ENCODE assay signal across 8 cellular contexts in the genomic region with DNA sequence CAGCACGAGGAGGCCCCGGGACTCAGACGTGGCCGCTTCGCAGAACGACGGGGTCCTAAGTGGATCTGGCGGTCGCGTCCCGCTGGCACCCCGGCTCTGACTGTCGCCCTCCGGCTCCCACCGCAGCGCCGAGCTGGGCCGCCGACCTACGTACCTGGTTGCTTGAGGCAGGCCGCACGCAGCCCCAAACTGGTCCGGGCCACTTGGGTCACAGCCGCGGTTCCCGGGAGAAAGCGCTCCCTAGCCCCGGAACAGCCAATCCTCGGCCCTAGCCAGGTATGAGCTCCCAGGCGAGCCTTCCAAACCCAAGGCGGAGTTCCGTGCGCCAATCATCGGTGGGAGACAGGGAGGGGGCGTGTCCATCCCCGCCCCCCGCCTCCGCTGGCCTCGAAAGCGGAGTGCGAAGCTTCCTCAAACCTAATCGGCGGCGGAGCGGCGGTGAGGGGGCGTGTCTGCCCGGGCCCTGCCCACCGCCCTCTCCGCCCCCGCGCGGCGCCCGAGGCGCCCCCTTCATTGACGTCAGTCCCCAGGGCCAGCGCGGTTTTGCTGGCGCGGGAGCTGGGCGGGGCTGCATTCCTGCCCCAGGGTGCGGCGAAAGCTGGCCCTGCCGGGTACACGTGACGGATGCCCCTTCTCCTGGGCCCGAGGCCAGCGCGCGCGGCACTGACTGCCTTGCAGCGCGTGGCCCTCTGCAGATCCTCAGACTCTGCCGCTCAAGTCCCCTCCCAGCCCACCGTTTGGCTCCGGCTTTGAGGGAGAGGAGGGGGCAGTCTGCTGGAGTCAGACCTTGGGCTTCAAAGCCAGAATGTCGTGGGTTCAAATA. TPM values are rescaled to one million over a fixed set of nuclear protein-coding genes. Genes with fewer than 3 reads are reported as not detected.
A peak's percentile ranks its signal among the peaks of the same experiment; 100 is the strongest.
DNase-seq lines count a peak whose midpoint lies in the region; ATAC-seq, FAIRE-seq and TF ChIP-seq lines count a peak whose summit lies in the region.

A gene with protein sequence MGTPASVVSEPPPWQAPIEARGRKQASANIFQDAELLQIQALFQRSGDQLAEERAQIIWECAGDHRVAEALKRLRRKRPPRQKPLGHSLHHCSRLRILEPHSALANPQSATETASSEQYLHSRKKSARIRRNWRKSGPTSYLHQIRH (minus strand): TSS at position 280 of the 823 bp plus-strand sequence. CDS start 7,336 bp downstream, outside the sequence.

- H3K36me3 ChIP-seq in Caco-2 (ENCODE audit: control insufficient read depth, insufficient read depth, low read length) (no peaks in the 10 kb centered on the region), H1 (ENCODE audit: control insufficient read depth in 2 of 4, insufficient read depth in 4 of 4, low read length in 3 of 4) (0 out of 8 replicates have a peak, but pooled peaks cover 0 to 2% (median 0%) of the 10 kb centered on the region in 4 experiments), mesendoderm (ENCODE audit: control insufficient read depth, insufficient read depth, low read length) (no peaks in the 10 kb centered on the region)

- peak; percentile 91 for ATAC-seq in GM21381 (IDR thresholded peaks at IDR 0.05; ENCODE audit: unreplicated experiment)
- ATAC-seq in activated CD8-positive, alpha-beta memory T cell treated with anti-CD3 and anti-CD28 coated beads, Interleukin-2, amount 10 ng/mL, durations not matched to agents 7 days and 5 days, result peak; percentile 92

- H3K18ac ChIP-seq in H1 (ENCODE audit: extremely low read depth, low read length) (peak within 1 kb of the TSS; percentile 95), mesendoderm (ENCODE audit: low read length) (no peak within 1 kb of the TSS)

- H3K79me1 ChIP-seq in H1 (ENCODE audit: low read depth, low read length), result no peaks in the 10 kb centered on the region
- no peaks in the 10 kb centered on the region for H3K79me1 ChIP-seq in mesendoderm (ENCODE audit: low read length)

- peak within 1 kb of the TSS; percentile 80 to 95 (median 87) for H3K9ac ChIP-seq in H1 (replicated peaks in 1 of 4; ENCODE audit: extremely low read depth in 1 of 4, low read depth in 3 of 4, low read length in 3 of 4)
- peak within 1 kb of the TSS; percentile 86 for H3K9ac ChIP-seq in mesendoderm (ENCODE audit: low read length)

- H3K9me3 ChIP-seq in Caco-2 (no peaks in the 10 kb centered on the region), H1 (ENCODE audit: insufficient read depth in 2 of 2, low read depth in 1 of 2, low read length in 1 of 2) (no peaks in the 10 kb centered on the region)

- no TSS peak for BruUV-seq in Caco-2 (replicated peaks; lab: Mats Ljungman, UMichigan)

- TF ChIP-seq RAD21 in H1 (IDR thresholded peaks at IDR 0.05 in 1 of 2, conservative IDR thresholded peaks at IDR 0.05 in 1 of 2; ENCODE audit: low read depth in 2 of 2, low read length in 2 of 2), result no peak

- H2BK5ac ChIP-seq in H1 (ENCODE audit: low read depth, low read length), result peak within 1 kb of the TSS; percentile 78
- no peak within 1 kb of the TSS for H2BK5ac ChIP-seq in mesendoderm (ENCODE audit: low read length)

- POLR2A ChIA-PET in Caco-2 (lab: Charles Lee) (interaction anchor here (0.5 to 2.0 kb wide), 21 partner anchors 9 to 454 kb away, joined by 3 to 36 read pairs (median 5); a partner anchor contains a TSS), H1 (lab: Charles Lee; ENCODE audit: partially characterized antibody) (interaction anchor here (0.7 to 5.3 kb wide), 19 partner anchors 10 to 253 kb away, joined by 3 to 42 read pairs (median 8); a partner anchor contains a TSS)

- H2AK5ac ChIP-seq in H1 (ENCODE audit: low read depth, low read length) (peak within 1 kb of the TSS; percentile 94), mesendoderm (ENCODE audit: low read length) (peak within 1 kb of the TSS; percentile 85)

- no peak within 1 kb of the TSS; the same call in none of the 2 replicates for H2BK20ac ChIP-seq in H1 (ENCODE audit: low read length)

- H3K27ac ChIP-seq in H1 (ENCODE audit: low read depth, low read length) (peak within 1 kb of the TSS; percentile 62), mesendoderm (ENCODE audit: low read depth, low read length) (no peak within 1 kb of the TSS)

- H3K4me1 ChIP-seq in Caco-2 (peaks cover 41% of the 10 kb centered on the region), H1 (replicated peaks in 1 of 4; ENCODE audit: control insufficient read depth in 3 of 4, insufficient read depth in 4 of 4, low read length in 3 of 4) (peaks cover 0 to 16% (median 5%) of the 10 kb centered on the region in 4 experiments; a peak in 4 of 7 replicates), mesendoderm (ENCODE audit: control insufficient read depth, low read depth, low read length) (peaks cover 3% of the 10 kb centered on the region)

- H3K23ac ChIP-seq in H1 (ENCODE audit: insufficient read length), result no peak within 1 kb of the TSS
- H3K23ac ChIP-seq in mesendoderm (ENCODE audit: low read length), result no peak within 1 kb of the TSS

- H3K27me3 ChIP-seq in Caco-2 (replicated peaks; ENCODE audit: control insufficient read depth, insufficient read depth, low read length) (no peaks in the 10 kb centered on the region), H1 (replicated peaks in 1 of 4; ENCODE audit: control insufficient read depth in 3 of 4, extremely low read depth in 1 of 4, insufficient read depth in 3 of 4, low read length in 3 of 4) (peaks cover 0 to 7% (median 0%) of the 10 kb centered on the region in 4 experiments; a peak in 2 of 7 replicates), mesendoderm (ENCODE audit: insufficient read depth, low read length, poor library complexity) (no peaks in the 10 kb centered on the region)

- 2% methylated on average over 72 of the region's 78 CpGs; no CpG with 5 or more reads in 1 of the 2 experiments for WGBS in H1 (ENCODE audit: extremely low coverage in 1 of 2, insufficient coverage in 1 of 2, insufficient read length in 1 of 2, insufficient replicate concordance in 2 of 2, low coverage in 1 of 2, low lambda C conversion rate in 2 of 2, missing lambda C conversion rate in 1 of 2), 2 experiments
- WGBS in mesendoderm (ENCODE audit: extremely low coverage, insufficient coverage, low lambda C conversion rate), result no CpG with 5 or more reads among the region's 78 CpGs

- no peaks in the 10 kb centered on the region for H3K27me3 Mint-ChIP-seq in Caco-2 (ENCODE audit: insufficient read depth, unreplicated experiment)
- no peaks in the 10 kb centered on the region for H3K27me3 Mint-ChIP-seq in activated CD8-positive, alpha-beta memory T cell treated with anti-CD3 and anti-CD28 coated beads, Interleukin-2, amount 10 ng/mL, durations not matched to agents 7 days and 5 days

- CTCF ChIA-PET in Caco-2 (lab: Charles Lee), result interaction anchor here (0.7 to 2.4 kb wide), 12 partner anchors 9 to 221 kb away, joined by 3 to 20 read pairs (median 6); a partner anchor contains a TSS
- CTCF ChIA-PET in activated CD8-positive, alpha-beta memory T cell treated with anti-CD3 and anti-CD28 coated beads, Interleukin-2, amount 10 ng/mL, durations not matched to agents 7 days and 5 days (lab: Charles Lee), result interaction anchor here (0.9 to 6.4 kb wide), 14 partner anchors 10 to 182 kb away, joined by 3 to 51 read pairs (median 7); a partner anchor contains a TSS
- CTCF ChIA-PET in H1 (lab: Charles Lee; ENCODE audit: partially characterized antibody), result interaction anchor here (0.7 to 6.5 kb wide), 14 partner anchors 8 to 211 kb away, joined by 3 to 50 read pairs (median 6); a partner anchor contains a TSS

- peak; percentile 62 to 89 for TF ChIP-seq POLR2A in H1 (IDR thresholded peaks at IDR 0.05; ENCODE audit: control extremely low read depth in 1 of 2, low read depth in 2 of 2, low read length in 2 of 2)

- no peak within 1 kb of the TSS for H3K14ac ChIP-seq in H1 (ENCODE audit: insufficient read length)

- H2BK120ac ChIP-seq in H1 (replicated peaks; ENCODE audit: low read depth, low read length) (no peak within 1 kb of the TSS), mesendoderm (ENCODE audit: low read depth, low read length) (no peak within 1 kb of the TSS)

- peak within 1 kb of the TSS; percentile 41 for H3K4ac ChIP-seq in H1 (replicated peaks; ENCODE audit: insufficient read length, low read depth, low read length)
- H3K4ac ChIP-seq in mesendoderm (ENCODE audit: low read depth, low read length), result no peak within 1 kb of the TSS

- H3K4me1 Mint-ChIP-seq in Caco-2 (ENCODE audit: low read depth, unreplicated experiment), result peaks cover 18% of the 10 kb centered on the region
- peaks cover 16% of the 10 kb centered on the region for H3K4me1 Mint-ChIP-seq in activated CD8-positive, alpha-beta memory T cell treated with anti-CD3 and anti-CD28 coated beads, Interleukin-2, amount 10 ng/mL, durations not matched to agents 7 days and 5 days

- H3K4me3 ChIP-seq in Caco-2 (ENCODE audit: low read depth, low read length), result peak within 1 kb of the TSS; percentile 89
- peak within 1 kb of the TSS; percentile 60 to 74 (median 72) for H3K4me3 ChIP-seq in H1 (ENCODE audit: extremely low read depth in 1 of 4, insufficient read depth in 2 of 4, low read depth in 3 of 4, low read length in 4 of 4)
- peak within 1 kb of the TSS; percentile 67 for H3K4me3 ChIP-seq in mesendoderm (ENCODE audit: low read length)

- peak in 1 of 2 experiments; percentile 5; a peak in 1 of 3 replicates for TF ChIP-seq EP300 in H1 (IDR thresholded peaks at IDR 0.05; ENCODE audit: borderline replicate concordance in 1 of 2, low read depth in 2 of 2, low read length in 2 of 2)

- no peak for TF ChIP-seq CTCF in Caco-2 (IDR thresholded peaks at IDR 0.05; ENCODE audit: insufficient read depth in 1 of 2, low read depth in 1 of 2, low read length in 1 of 2, severe bottlenecking in 1 of 2, unreplicated experiment in 1 of 2)
- TF ChIP-seq CTCF in H1 (IDR thresholded peaks at IDR 0.05; ENCODE audit: control extremely low read depth in 1 of 3, insufficient read depth in 1 of 3, low read depth in 1 of 3, low read length in 3 of 3), result no peak

- peak; percentile 98 to 100 for DNase-seq in Caco-2
- peak; percentile 97 for DNase-seq in HTR-8/SVneo (ENCODE audit: insufficient read length, low spot score)
- peak; percentile 97 for DNase-seq in NOMO-1 treated with DMSO at 0.1 percent for 48 hours (lab: John Stamatoyannopoulos, UW; ENCODE audit: unreplicated experiment)
- DNase-seq in activated CD8-positive, alpha-beta memory T cell treated with anti-CD3 and anti-CD28 coated beads, Interleukin-2, amount 10 ng/mL, durations not matched to agents 7 days and 5 days, result peak; percentile 96
- peak; percentile 96 to 98 for DNase-seq in H1 (ENCODE audit: low read depth in 1 of 2, low spot score in 2 of 2)
- DNase-seq in mesendoderm, result peak; percentile 99
- DNase-seq in stimulated activated CD8-positive, alpha-beta memory T cell treated with anti-CD3 and anti-CD28 coated beads, Interleukin-12 subunit alpha, Interleukin-12 subunit beta, amount 100 ng/mL, for 4 hours (ENCODE audit: low read depth), result peak; percentile 96

- no peak within 1 kb of the TSS for H3K56ac ChIP-seq in H1 (replicated peaks; ENCODE audit: insufficient read length, low read depth, low read length)
- H3K56ac ChIP-seq in mesendoderm (ENCODE audit: low read length), result peak within 1 kb of the TSS; percentile 93

- peak within 1 kb of the TSS; percentile 97 for H3K27ac Mint-ChIP-seq in Caco-2 (ENCODE audit: unreplicated experiment)
- peak within 1 kb of the TSS; percentile 67 for H3K27ac Mint-ChIP-seq in activated CD8-positive, alpha-beta memory T cell treated with anti-CD3 and anti-CD28 coated beads, Interleukin-2, amount 10 ng/mL, durations not matched to agents 7 days and 5 days

- peaks cover 0 to 8% of the 10 kb centered on the region in 2 experiments; a peak in 1 of 4 replicates for H3K79me2 ChIP-seq in H1 (ENCODE audit: control insufficient read depth in 1 of 2, insufficient read depth in 2 of 2, low read length in 2 of 2)
- no peaks in the 10 kb centered on the region for H3K79me2 ChIP-seq in mesendoderm (ENCODE audit: control insufficient read depth, insufficient read depth, low read length)

- peak within 1 kb of the TSS; percentile 95 for H2BK12ac ChIP-seq in H1 (ENCODE audit: low read depth, low read length)

- peak within 1 kb of the TSS; percentile 84 to 96 for H3K4me2 ChIP-seq in H1 (ENCODE audit: insufficient read depth in 1 of 2, low read depth in 2 of 2, low read length in 2 of 2)
- peak within 1 kb of the TSS; percentile 61 for H3K4me2 ChIP-seq in mesendoderm (ENCODE audit: low read length)

- peaks cover 0 to 2% of the 10 kb centered on the region in 2 experiments for H4K20me1 ChIP-seq in H1 (replicated peaks in 1 of 2; ENCODE audit: control insufficient read depth in 1 of 2, insufficient read depth in 2 of 2, low read length in 2 of 2)

- H3K4me3 Mint-ChIP-seq in Caco-2 (ENCODE audit: unreplicated experiment), result peak within 1 kb of the TSS; percentile 71
- H3K4me3 Mint-ChIP-seq in activated CD8-positive, alpha-beta memory T cell treated with anti-CD3 and anti-CD28 coated beads, Interleukin-2, amount 10 ng/mL, durations not matched to agents 7 days and 5 days, result peak within 1 kb of the TSS; percentile 80

- peak within 1 kb of the TSS; percentile 69 for H4K91ac ChIP-seq in H1 (replicated peaks; ENCODE audit: insufficient read length, low read length)

- H2BK15ac ChIP-seq in H1 (ENCODE audit: low read length), result peak within 1 kb of the TSS; percentile 54; the same call in 1 of the 2 replicates
- no peak within 1 kb of the TSS for H2BK15ac ChIP-seq in mesendoderm (replicated peaks; ENCODE audit: low read depth)

- H3K23me2 ChIP-seq in H1 (ENCODE audit: low read depth, low read length), result peaks cover 7% of the 10 kb centered on the region; the same call in 1 of the 2 replicates

- H2AFZ ChIP-seq in H1 (ENCODE audit: low read length), result peak within 1 kb of the TSS; percentile 74

- peak within 1 kb of the TSS; percentile 81 for H4K5ac ChIP-seq in H1 (ENCODE audit: insufficient read length, low read depth, low read length)
- peak within 1 kb of the TSS; percentile 8 for H4K5ac ChIP-seq in mesendoderm (ENCODE audit: low read length)

- H3K9me3 Mint-ChIP-seq in Caco-2 (ENCODE audit: unreplicated experiment), result no peaks in the 10 kb centered on the region
- H3K9me3 Mint-ChIP-seq in activated CD8-positive, alpha-beta memory T cell treated with anti-CD3 and anti-CD28 coated beads, Interleukin-2, amount 10 ng/mL, durations not matched to agents 7 days and 5 days (ENCODE audit: low read depth), result no peaks in the 10 kb centered on the region

- FAIRE-seq in HTR-8/SVneo (lab: Jason Lieb, UNC) (peak; percentile 96), H1 (lab: Jason Lieb, UNC) (no peak)

- H4K8ac ChIP-seq in H1 (ENCODE audit: extremely low read depth, insufficient read depth, low read length) (peak within 1 kb of the TSS; percentile 96), mesendoderm (ENCODE audit: low read depth, low read length) (no peak within 1 kb of the TSS)

- intact Hi-C loops in Caco-2 (cut with micrococcal nuclease; ENCODE audit: unreplicated experiment), result loop anchor here (1.0 kb wide), 3 partner anchors 23 to 50 kb away; a partner anchor contains a TSS

- peaks cover 13% of the 10 kb centered on the region for H3K36me3 Mint-ChIP-seq in Caco-2 (ENCODE audit: insufficient read depth, unreplicated experiment)
- H3K36me3 Mint-ChIP-seq in activated CD8-positive, alpha-beta memory T cell treated with anti-CD3 and anti-CD28 coated beads, Interleukin-2, amount 10 ng/mL, durations not matched to agents 7 days and 5 days, result no peaks in the 10 kb centered on the region

RNA-seq across cellular contexts. Expression of the gene that starts here (rescaled TPM):
- total RNA-seq in Caco-2 (2022), result 16.1 and 17.1 TPM in 2 replicates
- total RNA-seq in activated CD8-positive, alpha-beta memory T cell treated with anti-CD3 and anti-CD28 coated beads, Interleukin-2, amount 10 ng/mL, durations not matched to agents 7 days and 5 days, result 1 to 10 TPM; 1.8 to 1.9 TPM
- 7.8 and 9.0 TPM in 2 replicates for total RNA-seq in H1 (2021; fragmentation: NEBNext Ultra II Directional; extraction: Animal tissue kit (Norgen Biotek cat#: 25700))
- 13.5 and 14.5 TPM in 2 replicates for polyA plus RNA-seq in H1 (2011; rRNA removed)
- polyA plus RNA-seq in H1 (2011; cell fraction: cytosol; rRNA removed), result 11.8 TPM
- polyA plus RNA-seq in H1 (2011; cell fraction: nucleus; rRNA removed), result 9.1 TPM
- 5.4 to 8.6 TPM (median 8.0 TPM) in 4 replicates for polyA plus RNA-seq in H1 (2012, experiment 1 of 2)
- 10.0 TPM for polyA plus RNA-seq in H1 (2012, experiment 2 of 2)
- polyA plus RNA-seq in H1 (2013, experiment 1 of 2), result 4.0 TPM
- polyA plus RNA-seq in H1 (2013, experiment 2 of 2), result 3.7 TPM
- 5.5 and 6.8 TPM in 2 replicates for polyA minus RNA-seq in H1 (2011; rRNA and poly(A)+ RNA removed)
- polyA minus RNA-seq in H1 (2011; cell fraction: cytosol; rRNA and poly(A)+ RNA removed), result 11.9 TPM
- 10.5 TPM for polyA minus RNA-seq in H1 (2011; cell fraction: nucleus; rRNA and poly(A)+ RNA removed)
- polyA plus RNA-seq in mesendoderm (2013, experiment 1 of 2), result 3.3 TPM
- polyA plus RNA-seq in mesendoderm (2013, experiment 2 of 2), result 2.9 TPM
